In the genomic region with DNA sequence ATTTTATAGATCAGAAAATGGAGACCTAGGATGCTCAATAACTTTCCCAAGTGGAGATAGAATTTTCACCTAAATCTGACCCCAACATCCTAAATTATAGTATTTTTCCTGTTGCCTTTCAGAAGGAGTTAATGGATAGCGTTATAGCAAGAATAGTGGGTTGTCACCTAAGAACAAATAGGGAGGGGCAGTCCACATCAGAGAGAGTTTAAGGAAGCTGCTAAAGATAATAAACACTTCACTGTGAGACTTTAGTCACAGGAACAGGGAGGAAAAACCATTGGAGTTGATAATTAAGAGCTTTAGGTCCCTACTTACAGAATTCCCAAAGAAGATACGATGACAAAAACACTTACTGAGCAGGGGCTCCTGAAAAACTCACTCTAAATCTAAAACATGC, we compare ENCODE assay signal across 27 cellular contexts.
"Had no signal": no experiment of that assay in that cellular context is flagged by ENCODE, and none has a peak within 500 bp of the region (broad histone marks: within the 10 kb centered on the region; RNA-seq: fewer than 3 reads in every experiment).

No MANE protein-coding gene starts in this region.

- DNase-seq: stimulated activated CD4-positive, alpha-beta T cell treated with anti-CD3 and anti-CD28 coated beads, Interleukin-2, amount 100 ng/mL, for 48 hours; stimulated activated CD4-positive, alpha-beta T cell treated with anti-CD3 and anti-CD28 coated beads, Interleukin-4, amount 100 ng/mL, for 1 hour; stimulated activated CD4-positive, alpha-beta T cell treated with anti-CD3 and anti-CD28 coated beads, Interleukin-4, amount 100 ng/mL, for 24 hours; stimulated activated CD4-positive, alpha-beta T cell treated with anti-CD3 and anti-CD28 coated beads, Interleukin-4, amount 100 ng/mL, for 4 hours; stimulated activated CD8-positive, alpha-beta memory T cell treated with anti-CD3 and anti-CD28 coated beads, Interleukin-4, amount 100 ng/mL, for 48 hours; stimulated activated naive B cell treated with anti-CD40 and anti-IgM and Interleukin-4, amounts not matched to agents 10 μg/mL and 1 μg/mL and 100 μg/mL, for 72 hours; stimulated activated naive CD4-positive, alpha-beta T cell; stimulated activated naive CD4-positive, alpha-beta T cell treated with Interleukin-2 at 50 U/mL for 16 hours; stimulated activated naive CD8-positive, alpha-beta T cell treated with anti-CD3 and anti-CD28 coated beads, Interleukin-15, amount 100 ng/mL, for 72 hours; stimulated activated naive CD8-positive, alpha-beta T cell treated with anti-CD3 and anti-CD28 coated beads, Interleukin-15, Interleukin-2, amounts not matched to agents 100 U/mL and 50 U/mL, for 24 hours; stomach; substantia nigra; testis; thyroid gland; tibial artery; transverse colon; trophoblast cell; upper lobe of left lung; upper lobe of right lung; uterus had no signal

- FAIRE-seq: urothelium cell line had no signal

- H3K27ac ChIP-seq: stomach, suprapubic skin, testis, thoracic aorta, tibial artery, tibial nerve, upper lobe of left lung, upper lobe of right lung, uterus, vagina had no signal

- H3K36me3 ChIP-seq: stomach, suprapubic skin, thoracic aorta, thyroid gland, tibial artery, tibial nerve, transverse colon, upper lobe of left lung, upper lobe of right lung, uterus, vagina had no signal

- H3K4me3 ChIP-seq: stomach, suprapubic skin, testis, thoracic aorta, thyroid gland, tibial artery, tibial nerve, transverse colon, upper lobe of left lung, upper lobe of right lung, uterus, vagina had no signal

- ATAC-seq: stimulated activated effector memory CD8-positive, alpha-beta T cell treated with anti-CD3 and anti-CD28 coated beads, Interleukin-12 subunit alpha, Interleukin-12 subunit beta, amount 100 ng/mL, for 72 hours; stimulated activated memory B cell treated with anti-CD40 and anti-IgM and Interleukin-4, amounts not matched to agents 10 μg/mL and 1 μg/mL and 100 μg/mL, for 72 hours; stimulated activated naive B cell treated with anti-CD40 and anti-IgM and Interleukin-4, amounts not matched to agents 10 μg/mL and 1 μg/mL and 100 μg/mL, for 72 hours; stimulated activated naive CD8-positive, alpha-beta T cell treated with anti-CD3 and anti-CD28 coated beads, Interleukin-15, amount 100 ng/mL, for 72 hours; stimulated activated naive CD8-positive, alpha-beta T cell treated with anti-CD3 and anti-CD28 coated beads, Interleukin-15, Interleukin-2, amounts not matched to agents 100 U/mL and 50 U/mL, for 24 hours; upper lobe of right lung had no signal

- H3K27me3 ChIP-seq: stomach, suprapubic skin, testis, thyroid gland, tibial artery, tibial nerve, transverse colon, upper lobe of left lung, upper lobe of right lung, uterus, vagina had no signal

- H3K9me3 ChIP-seq: stomach, suprapubic skin, testis, thoracic aorta, thyroid gland, tibial artery, tibial nerve, transverse colon, upper lobe of left lung, upper lobe of right lung, uterus, vagina had no signal

- H3K4me1 ChIP-seq: stomach, suprapubic skin, testis, tibial artery, tibial nerve, upper lobe of left lung, upper lobe of right lung, uterus, vagina had no signal
